Comparison of ENCODE assay signal across 8 cellular contexts in the genomic region with DNA sequence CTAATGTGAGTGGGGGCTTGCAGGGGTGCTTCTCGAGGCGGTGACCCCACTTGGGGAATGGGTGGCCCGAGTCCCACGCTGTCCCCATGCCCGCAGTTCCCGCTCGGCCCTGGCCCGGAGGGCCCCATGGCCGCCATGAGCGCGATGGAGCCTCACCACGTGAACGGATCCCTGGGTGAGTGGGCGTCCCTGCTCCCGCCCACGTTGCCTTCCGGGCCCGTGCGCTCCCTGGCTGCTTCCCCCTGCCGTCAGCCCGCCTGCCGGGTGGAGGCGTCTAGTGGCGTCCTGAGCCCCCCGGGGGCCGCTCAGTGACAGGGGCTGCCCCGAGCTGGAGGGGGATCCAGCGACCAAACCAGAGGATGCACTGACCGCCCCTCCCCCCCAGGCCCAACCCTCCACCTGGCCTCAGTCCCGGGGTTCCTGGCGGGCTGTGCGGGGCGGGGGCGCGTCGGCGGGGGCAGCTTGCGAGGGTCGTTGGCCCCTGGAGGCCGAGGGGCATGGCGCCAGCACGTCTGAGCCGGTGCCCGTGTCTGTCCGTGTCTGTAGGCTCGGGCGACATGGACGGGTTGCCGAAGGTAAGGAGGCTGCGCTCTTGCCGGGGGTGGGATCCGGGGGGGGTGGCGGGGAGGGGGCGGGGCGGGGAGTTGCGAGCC. TPM values are rescaled to one million over a fixed set of nuclear protein-coding genes. Genes with fewer than 3 reads are reported as not detected.
A peak's percentile ranks its signal among the peaks of the same experiment; 100 is the strongest.
DNase-seq lines count a peak whose midpoint lies in the region; ATAC-seq, FAIRE-seq and TF ChIP-seq lines count a peak whose summit lies in the region.

No MANE protein-coding gene starts in this region.

- CTCF ChIA-PET in activated B cell treated with CpG ODN at 0.5 μM for 24 hours (lab: Charles Lee): no interaction called here

- H3K9me3 Mint-ChIP-seq in activated B cell treated with CpG ODN at 0.5 μM for 24 hours: no peaks in the 10 kb centered on the region

- H3K9me3 ChIP-seq in iPS-15b (ENCODE audit: control insufficient read depth, insufficient read depth, low read length): no peaks in the 10 kb centered on the region
- no peaks in the 10 kb centered on the region for H3K9me3 ChIP-seq in testis

- H3K4me1 Mint-ChIP-seq in activated B cell treated with CpG ODN at 0.5 μM for 24 hours: peaks cover 37% of the 10 kb centered on the region

- H3K9ac ChIP-seq in iPS-15b (ENCODE audit: low read depth, low read length): peak overlapping the region; percentile 65

- peaks cover 20% of the 10 kb centered on the region for H3K36me3 ChIP-seq in iPS-15b (ENCODE audit: control insufficient read depth, insufficient read depth, low read length)
- H3K36me3 ChIP-seq in testis (ENCODE audit: low read depth, missing control alignments): no peaks in the 10 kb centered on the region

- TF ChIP-seq POLR2A in testis (IDR thresholded peaks at IDR 0.05): no peak
- TF ChIP-seq POLR2A in H54 (IDR thresholded peaks at IDR 0.05; ENCODE audit: low read depth, low read length): no peak

- H3K36me3 Mint-ChIP-seq in activated B cell treated with CpG ODN at 0.5 μM for 24 hours (ENCODE audit: low read depth): no peaks in the 10 kb centered on the region

- POLR2A ChIA-PET in activated B cell treated with CpG ODN at 0.5 μM for 24 hours (lab: Charles Lee): interaction anchor here (0.6 to 1.8 kb wide), 2 partner anchors 13 to 143 kb away, joined by 3 to 11 read pairs; no protein-coding TSS in a partner anchor

- peaks cover 7% of the 10 kb centered on the region for H3K4me1 ChIP-seq in iPS-15b (ENCODE audit: control insufficient read depth, insufficient read depth, low read length)
- peaks cover 37% of the 10 kb centered on the region for H3K4me1 ChIP-seq in testis

- no peak for FAIRE-seq in H54 (lab: Jason Lieb, UNC)

- WGBS in testis, 2 donors: 14% methylated on average over 31 of the region's 56 CpGs; no CpG with 5 or more reads in 1 of the 2 donors

- peak; percentile 29 for ATAC-seq in activated B cell treated with CpG ODN at 0.5 μM for 24 hours (ENCODE audit: low read depth)

- DNase-seq in activated CD8-positive, alpha-beta memory T cell treated with anti-CD3 and anti-CD28 coated beads, Interleukin-2, amount 50 U/mL, for 4 hours: peak; percentile 65
- no peak for DNase-seq in activated CD8-positive, alpha-beta memory T cell treated with anti-CD3 and anti-CD28 coated beads, Interleukin-2, amount 50 U/mL, for 48 hours
- DNase-seq in activated B cell treated with CpG ODN at 0.5 μM for 24 hours (peak; percentile 67), testis (no peak), NCI-H748 (lab: John Stamatoyannopoulos, UW; ENCODE audit: unreplicated experiment) (no peak), H54 (ENCODE audit: insufficient read length, low spot score) (no peak), NCI-H1436 (lab: John Stamatoyannopoulos, UW) (no peak)

- H3K4me3 ChIP-seq in iPS-15b (ENCODE audit: low read depth, low read length) (peak overlapping the region; percentile 32), testis (peak overlapping the region; percentile 39 to 47)

- no peaks in the 10 kb centered on the region for H3K27me3 ChIP-seq in iPS-15b (ENCODE audit: control insufficient read depth, insufficient read depth, low read length)
- H3K27me3 ChIP-seq in testis: no peaks in the 10 kb centered on the region

- TF ChIP-seq CTCF in activated B cell treated with CpG ODN at 0.5 μM for 24 hours (IDR thresholded peaks at IDR 0.05): no peak
- TF ChIP-seq CTCF in testis (IDR thresholded peaks at IDR 0.05): no peak

- peak overlapping the region; percentile 56 for H3K27ac Mint-ChIP-seq in activated B cell treated with CpG ODN at 0.5 μM for 24 hours

- peak overlapping the region; percentile 68 to 82 for H3K27ac ChIP-seq in testis

- H3K27me3 Mint-ChIP-seq in activated B cell treated with CpG ODN at 0.5 μM for 24 hours: no peaks in the 10 kb centered on the region

- intact Hi-C loops in activated B cell treated with CpG ODN at 0.5 μM for 24 hours (cut with micrococcal nuclease): no loop called here
- intact Hi-C loops in testis (cut with DNase I; ENCODE audit: low total_unique reads): no loop called here

- peak overlapping the region; percentile 74 for H3K4me3 Mint-ChIP-seq in activated B cell treated with CpG ODN at 0.5 μM for 24 hours

RNA-seq across cellular contexts. Expression of a gene that starts 4.8 kb away (rescaled TPM):
- total RNA-seq in activated B cell treated with CpG ODN at 0.5 μM for 24 hours: 5.1 and 6.3 TPM in 2 replicates
- total RNA-seq in testis: 1,000 to 10,000 TPM in 1 of 2 donors, 100 to 1,000 TPM in 1; 1,000 to 1,122 TPM
- polyA plus RNA-seq in testis (ENCODE audit: insufficient read depth, low read depth, low replicate concordance): 493 TPM

RNA-seq across cellular contexts. Expression of a gene that starts 14.0 kb away (rescaled TPM):
- total RNA-seq in activated B cell treated with CpG ODN at 0.5 μM for 24 hours (28.5 and 36.6 TPM in 2 replicates), testis (100 to 1,000 TPM in 1 of 2 donors, 10 to 100 TPM in 1; 90.3 to 118 TPM)
- polyA plus RNA-seq in testis (ENCODE audit: insufficient read depth, low read depth, low replicate concordance): 80.5 TPM

RNA-seq across cellular contexts. Expression of a gene that starts 35.7 kb away (rescaled TPM):
- total RNA-seq in activated B cell treated with CpG ODN at 0.5 μM for 24 hours (0.47 and 0.88 TPM in 2 replicates), testis (1 to 10 TPM; 1.6 to 4.0 TPM)
- polyA plus RNA-seq in testis (ENCODE audit: insufficient read depth, low read depth, low replicate concordance): 3.4 TPM

RNA-seq across cellular contexts. Expression of a gene that starts 47.2 kb away (rescaled TPM):
- total RNA-seq in activated B cell treated with CpG ODN at 0.5 μM for 24 hours (not detected in 2 replicates), testis (1 to 10 TPM in 1 of 2 donors, under 1 TPM in 1; 0.93 to 2.5 TPM)
- 1.0 TPM for polyA plus RNA-seq in testis (ENCODE audit: insufficient read depth, low read depth, low replicate concordance)

Comparison
In these comparisons a context has a peak if more than half of its experiments do, and no peak if none do; other contexts are left out.
1. DNase-seq: peak in activated CD8-positive, alpha-beta memory T cell treated with anti-CD3 and anti-CD28 coated beads, Interleukin-2, amount 50 U/mL, for 4 hours (single experiment) and activated B cell treated with CpG ODN at 0.5 μM for 24 hours (single experiment); none in activated CD8-positive, alpha-beta memory T cell treated with anti-CD3 and anti-CD28 coated beads, Interleukin-2, amount 50 U/mL, for 48 hours (single experiment), testis (single experiment), NCI-H748 (single experiment), H54 (single experiment) and NCI-H1436 (single experiment).
2. RNA of a gene that starts 4.8 kb away (total RNA-seq): 1,000 to 1,122 TPM in testis; 5.1 to 6.3 TPM in activated B cell treated with CpG ODN at 0.5 μM for 24 hours; every median in the first group is over 100 times any median in the second.